In the genomic region with DNA sequence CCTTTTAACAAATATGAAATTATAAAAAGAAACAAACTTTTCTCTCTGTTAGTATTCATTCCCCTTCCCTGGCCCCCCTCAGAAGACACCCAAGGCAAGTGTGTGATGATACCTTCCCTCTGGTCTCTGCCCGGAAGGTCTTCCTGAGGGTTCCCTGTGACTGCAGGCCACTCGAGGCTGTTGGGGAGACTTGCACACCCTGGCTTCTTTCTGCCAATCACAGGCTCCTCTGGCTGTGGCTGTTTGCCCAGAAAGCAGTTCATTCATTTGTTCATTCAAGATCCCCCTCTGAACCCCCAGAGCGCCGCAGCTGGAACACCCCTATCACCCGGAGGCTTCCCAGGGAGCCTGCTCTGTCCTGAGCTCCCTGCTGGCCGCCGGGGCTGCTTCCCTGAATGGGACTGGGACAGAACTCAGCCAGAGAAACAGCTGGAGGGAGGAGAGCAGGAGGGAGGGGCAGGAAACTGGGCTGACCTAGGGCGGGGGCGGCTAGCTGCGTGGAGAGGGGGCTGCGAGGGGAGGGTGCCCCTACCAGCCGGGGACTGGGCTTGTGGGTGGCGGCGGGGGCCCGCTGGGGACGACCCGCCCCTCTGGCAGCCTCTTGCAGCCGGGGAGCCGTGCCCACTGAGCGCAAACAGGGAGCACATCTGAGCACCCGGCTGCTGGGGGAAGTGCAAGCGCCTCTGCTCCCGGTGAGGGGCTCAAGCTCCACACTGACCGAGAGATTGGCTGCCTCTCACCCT, we compare ENCODE assay signal across 1 cellular context.
TF ChIP-seq lines count a peak whose summit lies in the region.

A gene with protein sequence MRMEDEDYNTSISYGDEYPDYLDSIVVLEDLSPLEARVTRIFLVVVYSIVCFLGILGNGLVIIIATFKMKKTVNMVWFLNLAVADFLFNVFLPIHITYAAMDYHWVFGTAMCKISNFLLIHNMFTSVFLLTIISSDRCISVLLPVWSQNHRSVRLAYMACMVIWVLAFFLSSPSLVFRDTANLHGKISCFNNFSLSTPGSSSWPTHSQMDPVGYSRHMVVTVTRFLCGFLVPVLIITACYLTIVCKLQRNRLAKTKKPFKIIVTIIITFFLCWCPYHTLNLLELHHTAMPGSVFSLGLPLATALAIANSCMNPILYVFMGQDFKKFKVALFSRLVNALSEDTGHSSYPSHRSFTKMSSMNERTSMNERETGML (minus strand): TSS at position 397 of the 743 bp plus-strand sequence. CDS start 45,720 bp downstream, outside the sequence.

TF ChIP-seq in SK-N-SH, 30 proteins besides CTCF, POLR2A, EP300 and RAD21 (continued from another document):
- TF ChIP-seq, protein P1, sequence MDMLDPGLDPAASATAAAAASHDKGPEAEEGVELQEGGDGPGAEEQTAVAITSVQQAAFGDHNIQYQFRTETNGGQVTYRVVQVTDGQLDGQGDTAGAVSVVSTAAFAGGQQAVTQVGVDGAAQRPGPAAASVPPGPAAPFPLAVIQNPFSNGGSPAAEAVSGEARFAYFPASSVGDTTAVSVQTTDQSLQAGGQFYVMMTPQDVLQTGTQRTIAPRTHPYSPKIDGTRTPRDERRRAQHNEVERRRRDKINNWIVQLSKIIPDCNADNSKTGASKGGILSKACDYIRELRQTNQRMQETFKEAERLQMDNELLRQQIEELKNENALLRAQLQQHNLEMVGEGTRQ (IDR thresholded peaks at IDR 0.05; ENCODE audit: borderline replicate concordance, low read depth, low read length): no peak
- TF ChIP-seq, protein P2, sequence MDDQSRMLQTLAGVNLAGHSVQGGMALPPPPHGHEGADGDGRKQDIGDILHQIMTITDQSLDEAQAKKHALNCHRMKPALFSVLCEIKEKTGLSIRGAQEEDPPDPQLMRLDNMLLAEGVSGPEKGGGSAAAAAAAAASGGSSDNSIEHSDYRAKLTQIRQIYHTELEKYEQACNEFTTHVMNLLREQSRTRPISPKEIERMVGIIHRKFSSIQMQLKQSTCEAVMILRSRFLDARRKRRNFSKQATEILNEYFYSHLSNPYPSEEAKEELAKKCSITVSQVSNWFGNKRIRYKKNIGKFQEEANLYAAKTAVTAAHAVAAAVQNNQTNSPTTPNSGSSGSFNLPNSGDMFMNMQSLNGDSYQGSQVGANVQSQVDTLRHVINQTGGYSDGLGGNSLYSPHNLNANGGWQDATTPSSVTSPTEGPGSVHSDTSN (IDR thresholded peaks at IDR 0.05): no peak
- TF ChIP-seq, protein P3, sequence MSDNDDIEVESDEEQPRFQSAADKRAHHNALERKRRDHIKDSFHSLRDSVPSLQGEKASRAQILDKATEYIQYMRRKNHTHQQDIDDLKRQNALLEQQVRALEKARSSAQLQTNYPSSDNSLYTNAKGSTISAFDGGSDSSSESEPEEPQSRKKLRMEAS (IDR thresholded peaks at IDR 0.05; ENCODE audit: low read depth): no peak
- no peak for TF ChIP-seq FOSL2 (IDR thresholded peaks at IDR 0.05; ENCODE audit: borderline replicate concordance, low read depth)
- TF ChIP-seq EZH2phosphoT487 (IDR thresholded peaks at IDR 0.05; ENCODE audit: borderline replicate concordance, low read depth): no peak
- TF ChIP-seq, protein P4, sequence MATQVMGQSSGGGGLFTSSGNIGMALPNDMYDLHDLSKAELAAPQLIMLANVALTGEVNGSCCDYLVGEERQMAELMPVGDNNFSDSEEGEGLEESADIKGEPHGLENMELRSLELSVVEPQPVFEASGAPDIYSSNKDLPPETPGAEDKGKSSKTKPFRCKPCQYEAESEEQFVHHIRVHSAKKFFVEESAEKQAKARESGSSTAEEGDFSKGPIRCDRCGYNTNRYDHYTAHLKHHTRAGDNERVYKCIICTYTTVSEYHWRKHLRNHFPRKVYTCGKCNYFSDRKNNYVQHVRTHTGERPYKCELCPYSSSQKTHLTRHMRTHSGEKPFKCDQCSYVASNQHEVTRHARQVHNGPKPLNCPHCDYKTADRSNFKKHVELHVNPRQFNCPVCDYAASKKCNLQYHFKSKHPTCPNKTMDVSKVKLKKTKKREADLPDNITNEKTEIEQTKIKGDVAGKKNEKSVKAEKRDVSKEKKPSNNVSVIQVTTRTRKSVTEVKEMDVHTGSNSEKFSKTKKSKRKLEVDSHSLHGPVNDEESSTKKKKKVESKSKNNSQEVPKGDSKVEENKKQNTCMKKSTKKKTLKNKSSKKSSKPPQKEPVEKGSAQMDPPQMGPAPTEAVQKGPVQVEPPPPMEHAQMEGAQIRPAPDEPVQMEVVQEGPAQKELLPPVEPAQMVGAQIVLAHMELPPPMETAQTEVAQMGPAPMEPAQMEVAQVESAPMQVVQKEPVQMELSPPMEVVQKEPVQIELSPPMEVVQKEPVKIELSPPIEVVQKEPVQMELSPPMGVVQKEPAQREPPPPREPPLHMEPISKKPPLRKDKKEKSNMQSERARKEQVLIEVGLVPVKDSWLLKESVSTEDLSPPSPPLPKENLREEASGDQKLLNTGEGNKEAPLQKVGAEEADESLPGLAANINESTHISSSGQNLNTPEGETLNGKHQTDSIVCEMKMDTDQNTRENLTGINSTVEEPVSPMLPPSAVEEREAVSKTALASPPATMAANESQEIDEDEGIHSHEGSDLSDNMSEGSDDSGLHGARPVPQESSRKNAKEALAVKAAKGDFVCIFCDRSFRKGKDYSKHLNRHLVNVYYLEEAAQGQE (IDR thresholded peaks at IDR 0.05; ENCODE audit: low read depth, low read length): no peak
- TF ChIP-seq RXRA (IDR thresholded peaks at IDR 0.05; ENCODE audit: borderline replicate concordance, low read depth): no peak
- TF ChIP-seq RFX5 (IDR thresholded peaks at IDR 0.05; ENCODE audit: low read length): no peak
- TF ChIP-seq, protein P5, sequence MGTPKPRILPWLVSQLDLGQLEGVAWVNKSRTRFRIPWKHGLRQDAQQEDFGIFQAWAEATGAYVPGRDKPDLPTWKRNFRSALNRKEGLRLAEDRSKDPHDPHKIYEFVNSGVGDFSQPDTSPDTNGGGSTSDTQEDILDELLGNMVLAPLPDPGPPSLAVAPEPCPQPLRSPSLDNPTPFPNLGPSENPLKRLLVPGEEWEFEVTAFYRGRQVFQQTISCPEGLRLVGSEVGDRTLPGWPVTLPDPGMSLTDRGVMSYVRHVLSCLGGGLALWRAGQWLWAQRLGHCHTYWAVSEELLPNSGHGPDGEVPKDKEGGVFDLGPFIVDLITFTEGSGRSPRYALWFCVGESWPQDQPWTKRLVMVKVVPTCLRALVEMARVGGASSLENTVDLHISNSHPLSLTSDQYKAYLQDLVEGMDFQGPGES (IDR thresholded peaks at IDR 0.05; ENCODE audit: low read depth, low read length): no peak
- no peak for TF ChIP-seq SIN3A (IDR thresholded peaks at IDR 0.05; ENCODE audit: borderline replicate concordance, low read depth, low read length)
